In genomic region chr4:1044469-1045192, GRCh38 we compare ENCODE assay signal across 2 cellular contexts.
TF ChIP-seq lines count a peak whose summit lies in the region.

No MANE protein-coding gene starts in this region.

TF ChIP-seq in HCT116, 20 proteins besides CTCF, POLR2A, EP300 and RAD21:
- TF ChIP-seq ATF3 (IDR thresholded peaks at IDR 0.05) (no peak), ZFX (IDR thresholded peaks at IDR 0.05) (no peak), CEBPB (IDR thresholded peaks at IDR 0.05; ENCODE audit: low read depth) (no peak)

TF ChIP-seq in H1, 55 proteins besides CTCF, POLR2A, EP300 and RAD21:
- TF ChIP-seq SP2 (IDR thresholded peaks at IDR 0.05; ENCODE audit: low read length) = no peak
- TF ChIP-seq SRF (IDR thresholded peaks at IDR 0.05; ENCODE audit: low read depth, low read length) = no peak
- no peak for TF ChIP-seq EZH2 (IDR thresholded peaks at IDR 0.05; ENCODE audit: low read depth, low read length, severe bottlenecking)
- TF ChIP-seq TAF7 (optimal IDR thresholded peaks at IDR 0.05; ENCODE audit: borderline replicate concordance, low read depth, low read length) = no peak
- no peak for TF ChIP-seq CEBPB (IDR thresholded peaks at IDR 0.05; ENCODE audit: low read depth, low read length)
- TF ChIP-seq JUND (IDR thresholded peaks at IDR 0.05; ENCODE audit: low read length) = no peak
